8 cellular contexts compared by ENCODE assay signal in the genomic region with DNA sequence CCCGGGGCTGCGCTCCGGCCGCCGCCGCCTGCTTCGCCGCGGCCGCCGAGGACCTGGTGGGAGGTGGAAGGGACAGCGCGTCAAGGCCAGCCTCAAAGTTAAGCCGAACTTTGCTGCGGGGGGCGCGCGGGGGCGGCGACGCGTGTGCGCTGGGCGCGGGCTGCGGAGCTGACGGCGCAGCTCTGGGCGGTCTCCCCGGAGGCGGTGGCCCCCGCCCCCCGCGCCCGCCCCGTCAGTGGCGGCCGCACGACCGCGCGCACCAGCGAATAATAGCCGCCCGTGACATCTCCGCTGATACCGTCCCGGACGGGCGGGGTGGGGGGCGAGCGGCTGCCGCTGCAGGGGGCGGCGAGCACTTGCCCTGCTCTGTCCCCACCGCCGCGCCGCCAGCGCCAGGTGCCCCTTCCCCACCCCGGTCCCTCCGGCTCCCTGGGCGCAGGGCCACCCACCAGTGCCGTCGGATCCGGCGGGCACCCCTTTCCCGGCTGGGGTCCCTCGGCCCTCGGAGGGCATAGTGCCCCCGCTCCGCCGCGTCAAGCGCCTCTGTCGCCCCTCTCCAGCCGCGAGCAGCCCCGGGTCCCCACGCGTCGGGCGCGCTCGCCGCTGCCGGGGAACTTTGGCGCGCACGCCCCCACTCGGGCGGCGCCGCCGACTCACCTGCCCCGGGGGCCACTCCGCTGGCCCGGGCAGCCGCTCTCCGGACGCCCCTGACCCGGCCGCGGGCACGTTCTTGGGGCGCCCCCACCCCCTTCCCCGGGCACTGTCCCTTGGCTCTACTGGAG. TPM values are rescaled to one million over a fixed set of nuclear protein-coding genes. Genes with fewer than 3 reads are reported as not detected.
DNase-seq lines count a peak whose midpoint lies in the region; ATAC-seq lines count a peak whose summit lies in the region.

No MANE protein-coding gene starts in this region.

- DNase-seq in CD1c-positive myeloid dendritic cell (ENCODE audit: extremely low spot score) (peak; percentile 65), left ventricle myocardium superior (peak; percentile 77), GF-D8 (lab: John Stamatoyannopoulos, UW) (no peak), SIG-M5 treated with dmso at 0.1 percent for 504 hours (lab: John Stamatoyannopoulos, UW; ENCODE audit: unreplicated experiment) (no peak)
- peak; percentile 48 to 60 for DNase-seq in activated T-cell treated with anti-CD3 and anti-CD28 coated beads, Interleukin-2, amount 50 U/mL, for 48 hours
- peak in 1 of 2 donors; percentile 73 for DNase-seq in stimulated activated effector memory CD8-positive, alpha-beta T cell treated with anti-CD3 and anti-CD28 coated beads, Interleukin-12 subunit alpha, Interleukin-12 subunit beta, amount 100 ng/mL, for 72 hours (ENCODE audit: low spot score in 2 of 2)

- peak overlapping the region; percentile 98 for H3K4me3 Mint-ChIP-seq in stimulated activated effector memory CD8-positive, alpha-beta T cell treated with anti-CD3 and anti-CD28 coated beads, Interleukin-12 subunit alpha, Interleukin-12 subunit beta, amount 100 ng/mL, for 72 hours

- no peak overlapping the region for H3K27ac Mint-ChIP-seq in stimulated activated effector memory CD8-positive, alpha-beta T cell treated with anti-CD3 and anti-CD28 coated beads, Interleukin-12 subunit alpha, Interleukin-12 subunit beta, amount 100 ng/mL, for 72 hours

- no peaks in the 10 kb centered on the region for H3K9me3 Mint-ChIP-seq in stimulated activated effector memory CD8-positive, alpha-beta T cell treated with anti-CD3 and anti-CD28 coated beads, Interleukin-12 subunit alpha, Interleukin-12 subunit beta, amount 100 ng/mL, for 72 hours

- peaks cover 43% of the 10 kb centered on the region for H3K36me3 Mint-ChIP-seq in stimulated activated effector memory CD8-positive, alpha-beta T cell treated with anti-CD3 and anti-CD28 coated beads, Interleukin-12 subunit alpha, Interleukin-12 subunit beta, amount 100 ng/mL, for 72 hours

- ATAC-seq in HG02798 (IDR thresholded peaks at IDR 0.05; ENCODE audit: poor library complexity, unreplicated experiment) (peak; percentile 11), left ventricle myocardium superior (peak; percentile 10), GM19328 (IDR thresholded peaks at IDR 0.05; ENCODE audit: unreplicated experiment) (no peak)
- ATAC-seq in stimulated activated effector memory CD8-positive, alpha-beta T cell treated with anti-CD3 and anti-CD28 coated beads, Interleukin-12 subunit alpha, Interleukin-12 subunit beta, amount 100 ng/mL, for 72 hours, result peak; percentile 43

- intact Hi-C loops in left ventricle myocardium superior (cut with micrococcal nuclease), result no loop called here

- peaks cover 34% of the 10 kb centered on the region for H3K4me1 Mint-ChIP-seq in stimulated activated effector memory CD8-positive, alpha-beta T cell treated with anti-CD3 and anti-CD28 coated beads, Interleukin-12 subunit alpha, Interleukin-12 subunit beta, amount 100 ng/mL, for 72 hours

RNA-seq across cellular contexts. Expression of a gene that starts 0.8 kb away (rescaled TPM):
- 69.1 TPM for total RNA-seq in left ventricle myocardium superior

RNA-seq across cellular contexts. Expression of a gene that starts 12.4 kb away (rescaled TPM):
- 127 TPM for total RNA-seq in left ventricle myocardium superior

Comparison
In these comparisons a context has a peak if more than half of its experiments do, and no peak if none do; other contexts are left out.
1. DNase-seq: peak in CD1c-positive myeloid dendritic cell (single experiment), activated T-cell treated with anti-CD3 and anti-CD28 coated beads, Interleukin-2, amount 50 U/mL, for 48 hours (2 of 2) and left ventricle myocardium superior (single experiment); none in GF-D8 (single experiment) and SIG-M5 treated with dmso at 0.1 percent for 504 hours (single experiment).